In the genomic region with DNA sequence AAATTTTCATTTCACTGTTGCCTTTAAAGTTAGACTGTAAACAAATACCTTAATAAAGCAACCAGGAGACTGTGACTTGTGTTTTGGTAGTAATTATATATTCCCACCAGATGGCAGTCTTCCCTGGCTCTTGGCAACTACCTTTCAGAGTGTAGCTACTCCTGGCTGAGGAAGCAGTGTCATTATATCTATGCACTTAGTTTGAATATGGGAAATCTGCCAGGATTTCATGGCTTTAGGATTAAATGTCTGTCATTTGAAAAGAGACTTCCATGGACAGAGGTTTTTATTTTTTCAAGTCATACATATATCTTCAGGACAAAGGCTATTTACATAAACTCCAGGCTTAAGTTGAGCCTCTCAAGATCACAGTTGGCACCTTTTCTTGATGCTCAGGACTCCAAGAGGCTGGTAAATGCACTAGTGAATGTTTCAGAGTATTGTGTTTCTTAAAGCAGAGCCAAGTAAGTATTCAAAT, we compare ENCODE assay signal across 8 cellular contexts.
DNase-seq lines count a peak whose midpoint lies in the region; ATAC-seq and TF ChIP-seq lines count a peak whose summit lies in the region.

No MANE protein-coding gene starts in this region.

- peak overlapping the region; percentile 37 for H3K27ac Mint-ChIP-seq in activated T-cell treated with anti-CD3 and anti-CD28 coated beads, Interleukin-2, amount 50 U/mL, for 24 hours

- no peaks in the 10 kb centered on the region for H3K79me2 ChIP-seq in osteoblast (ENCODE audit: insufficient read depth, low read length)

- no peak overlapping the region for H3K4me2 ChIP-seq in osteoblast (ENCODE audit: insufficient read depth, low read length)

- H3K9me3 ChIP-seq in osteoblast (ENCODE audit: low read depth, low read length) = no peaks in the 10 kb centered on the region

- no peaks in the 10 kb centered on the region for H3K4me1 ChIP-seq in osteoblast (ENCODE audit: insufficient read depth, low read length)

- no peaks in the 10 kb centered on the region for H3K36me3 ChIP-seq in osteoblast (ENCODE audit: insufficient read depth, low read length)

- DNase-seq in GM04503 (ENCODE audit: low read depth) = peak; percentile 18
- peak; percentile 83 for DNase-seq in HS-27A (ENCODE audit: low read depth)
- DNase-seq in NCI-H69 (lab: John Stamatoyannopoulos, UW) = peak; percentile 97
- DNase-seq in activated T-cell treated with anti-CD3 and anti-CD28 coated beads, Interleukin-2, amount 50 U/mL, for 24 hours = no peak
- peak; percentile 79 for DNase-seq in fibroblast of the aortic adventitia (ENCODE audit: low read depth)
- peak; percentile 82 for DNase-seq in osteoblast (ENCODE audit: insufficient read length, low spot score, missing footprints)
- no peak for DNase-seq in mesenteric fat pad (ENCODE audit: low spot score)

- H3K4me3 ChIP-seq in fibroblast of the aortic adventitia (ENCODE audit: low read depth, low read length) = no peak overlapping the region
- H3K4me3 ChIP-seq in osteoblast (ENCODE audit: insufficient read depth, low read length) = no peak overlapping the region

- H3K4me1 Mint-ChIP-seq in activated T-cell treated with anti-CD3 and anti-CD28 coated beads, Interleukin-2, amount 50 U/mL, for 24 hours (ENCODE audit: low read depth) = peaks cover 55% of the 10 kb centered on the region

- no peaks in the 10 kb centered on the region for H4K20me1 ChIP-seq in osteoblast (ENCODE audit: insufficient read depth, low read length)

- peaks cover 3% of the 10 kb centered on the region for H3K9me3 Mint-ChIP-seq in activated T-cell treated with anti-CD3 and anti-CD28 coated beads, Interleukin-2, amount 50 U/mL, for 24 hours

- H3K36me3 Mint-ChIP-seq in activated T-cell treated with anti-CD3 and anti-CD28 coated beads, Interleukin-2, amount 50 U/mL, for 24 hours (ENCODE audit: low read depth) = peaks cover 27% of the 10 kb centered on the region

- H3K27me3 Mint-ChIP-seq in activated T-cell treated with anti-CD3 and anti-CD28 coated beads, Interleukin-2, amount 50 U/mL, for 24 hours = no peaks in the 10 kb centered on the region

- no peak overlapping the region for H3K4me3 Mint-ChIP-seq in activated T-cell treated with anti-CD3 and anti-CD28 coated beads, Interleukin-2, amount 50 U/mL, for 24 hours

- TF ChIP-seq CTCF in fibroblast of the aortic adventitia (IDR thresholded peaks at IDR 0.05; ENCODE audit: insufficient read depth, low read length) = peak; percentile 59
- peak; percentile 65 for TF ChIP-seq CTCF in osteoblast (IDR thresholded peaks at IDR 0.05; ENCODE audit: extremely low read depth, low read depth, low read length)

- H2AFZ ChIP-seq in osteoblast (ENCODE audit: low read length) = no peak overlapping the region

- peak; percentile 94 for ATAC-seq in GM21528 (IDR thresholded peaks at IDR 0.05; ENCODE audit: low FRiP score, unreplicated experiment)

- no peaks in the 10 kb centered on the region for H3K27me3 ChIP-seq in osteoblast (ENCODE audit: insufficient read depth, low read length)

- no peak overlapping the region for H3K27ac ChIP-seq in osteoblast (ENCODE audit: low read depth, low read length)

Comparison
In these comparisons a context has a peak if more than half of its experiments do, and no peak if none do; other contexts are left out.
1. DNase-seq: peak in GM04503 (single experiment), HS-27A (single experiment), NCI-H69 (single experiment), fibroblast of the aortic adventitia (single experiment) and osteoblast (single experiment); none in activated T-cell treated with anti-CD3 and anti-CD28 coated beads, Interleukin-2, amount 50 U/mL, for 24 hours (single experiment) and mesenteric fat pad (single experiment).